ENCODE assay signal across 23 cellular contexts in genomic region chr9:93648181-93648580, GRCh38.
A peak's percentile ranks its signal among the peaks of the same experiment; 100 is the strongest.
DNase-seq lines count a peak whose midpoint lies in the region; ATAC-seq and TF ChIP-seq lines count a peak whose summit lies in the region.
"Had no signal": no experiment of that assay in that cellular context is flagged by ENCODE, and none has a peak within 500 bp of the region (broad histone marks: within the 10 kb centered on the region; RNA-seq: fewer than 3 reads in every experiment).

No MANE protein-coding gene starts in this region.

- POLR2A ChIA-PET in activated CD4-positive, alpha-beta memory T cell treated with anti-CD3 and anti-CD28 coated beads, Interleukin-2, amount 10 ng/mL, durations not matched to agents 7 days and 5 days (lab: Charles Lee): no interaction called here
- POLR2A ChIA-PET in activated CD4-positive, alpha-beta memory T cell treated with anti-CD3 and anti-CD28 coated beads for 36 hours (lab: Charles Lee): no interaction called here

- no peaks in the 10 kb centered on the region for H3K9me3 ChIP-seq in right cardiac atrium (ENCODE audit: control insufficient read depth, low read length)
- no peaks in the 10 kb centered on the region for H3K9me3 ChIP-seq in stomach
- H3K9me3 ChIP-seq: BE2C had no signal

- CTCF ChIA-PET in activated CD4-positive, alpha-beta memory T cell treated with anti-CD3 and anti-CD28 coated beads, Interleukin-2, amount 10 ng/mL, durations not matched to agents 7 days and 5 days (lab: Charles Lee): no interaction called here
- CTCF ChIA-PET in activated CD4-positive, alpha-beta memory T cell treated with anti-CD3 and anti-CD28 coated beads for 36 hours (lab: Charles Lee): no interaction called here

- no peaks in the 10 kb centered on the region for H3K9me3 Mint-ChIP-seq in activated CD4-positive, alpha-beta memory T cell treated with anti-CD3 and anti-CD28 coated beads, Interleukin-2, amount 10 ng/mL, durations not matched to agents 7 days and 5 days
- H3K9me3 Mint-ChIP-seq in activated CD4-positive, alpha-beta memory T cell treated with anti-CD3 and anti-CD28 coated beads for 36 hours: no peaks in the 10 kb centered on the region

- no peaks in the 10 kb centered on the region for H3K27me3 ChIP-seq in right cardiac atrium (ENCODE audit: control insufficient read depth, insufficient read depth)
- no peaks in the 10 kb centered on the region for H3K27me3 ChIP-seq in stomach
- H3K27me3 ChIP-seq: BE2C had no signal

- no peak for TF ChIP-seq CTCF in stomach (IDR thresholded peaks at IDR 0.05)

- H3K36me3 ChIP-seq in stomach: peaks cover 61 to 99% (median 96%) of the 10 kb centered on the region in 4 donors

- 93% methylated on average over 5 of the region's 5 CpGs for WGBS in right cardiac atrium
- 88 to 94% (median 91%) methylated on average over 5 of the region's 5 CpGs for WGBS in stomach, 5 donors

- no peak for TF ChIP-seq EP300 in stomach (IDR thresholded peaks at IDR 0.05)

- no peak overlapping the region for H3K27ac Mint-ChIP-seq in activated CD4-positive, alpha-beta memory T cell treated with anti-CD3 and anti-CD28 coated beads, Interleukin-2, amount 10 ng/mL, durations not matched to agents 7 days and 5 days
- H3K27ac Mint-ChIP-seq in activated CD4-positive, alpha-beta memory T cell treated with anti-CD3 and anti-CD28 coated beads for 36 hours: no peak overlapping the region

- no peaks in the 10 kb centered on the region for H3K27me3 Mint-ChIP-seq in activated CD4-positive, alpha-beta memory T cell treated with anti-CD3 and anti-CD28 coated beads, Interleukin-2, amount 10 ng/mL, durations not matched to agents 7 days and 5 days
- no peaks in the 10 kb centered on the region for H3K27me3 Mint-ChIP-seq in activated CD4-positive, alpha-beta memory T cell treated with anti-CD3 and anti-CD28 coated beads for 36 hours

- ATAC-seq in right cardiac atrium (no peak), left cardiac atrium (no peak), GM21360 (IDR thresholded peaks at IDR 0.05; ENCODE audit: unreplicated experiment) (no peak), GM19351 (IDR thresholded peaks at IDR 0.05; ENCODE audit: unreplicated experiment) (no peak)

- no peak overlapping the region for H3K4me3 Mint-ChIP-seq in activated CD4-positive, alpha-beta memory T cell treated with anti-CD3 and anti-CD28 coated beads, Interleukin-2, amount 10 ng/mL, durations not matched to agents 7 days and 5 days
- H3K4me3 Mint-ChIP-seq in activated CD4-positive, alpha-beta memory T cell treated with anti-CD3 and anti-CD28 coated beads for 36 hours: no peak overlapping the region

- no peaks in the 10 kb centered on the region for H3K4me1 Mint-ChIP-seq in activated CD4-positive, alpha-beta memory T cell treated with anti-CD3 and anti-CD28 coated beads, Interleukin-2, amount 10 ng/mL, durations not matched to agents 7 days and 5 days
- H3K4me1 Mint-ChIP-seq in activated CD4-positive, alpha-beta memory T cell treated with anti-CD3 and anti-CD28 coated beads for 36 hours (ENCODE audit: low read depth): no peaks in the 10 kb centered on the region

- H3K36me3 Mint-ChIP-seq in activated CD4-positive, alpha-beta memory T cell treated with anti-CD3 and anti-CD28 coated beads, Interleukin-2, amount 10 ng/mL, durations not matched to agents 7 days and 5 days (ENCODE audit: low read depth): peaks cover 13% of the 10 kb centered on the region
- H3K36me3 Mint-ChIP-seq in activated CD4-positive, alpha-beta memory T cell treated with anti-CD3 and anti-CD28 coated beads for 36 hours: peaks cover 23% of the 10 kb centered on the region

- intact Hi-C loops in activated CD4-positive, alpha-beta memory T cell treated with anti-CD3 and anti-CD28 coated beads for 36 hours (cut with micrococcal nuclease): no loop called here
- intact Hi-C loops in right cardiac atrium (cut with DNase I) (no loop called here), left cardiac atrium (cut with DNase I) (no loop called here), stomach (cut with DNase I; ENCODE audit: low total_unique reads) (no loop called here)

- H3K27ac ChIP-seq in right cardiac atrium (ENCODE audit: low read length): no peak overlapping the region
- no peak overlapping the region for H3K27ac ChIP-seq in stomach
- H3K27ac ChIP-seq: GM23248 had no signal

- H3K4me3 ChIP-seq in right cardiac atrium (ENCODE audit: low read length) (no peak overlapping the region), stomach (no peak overlapping the region)
- H3K4me3 ChIP-seq: GM23248 had no signal

- H3K4me1 ChIP-seq in right cardiac atrium (ENCODE audit: control insufficient read depth, insufficient read depth, low read length): no peaks in the 10 kb centered on the region
- peaks cover 0 to 5% (median under 1%) of the 10 kb centered on the region in 4 donors for H3K4me1 ChIP-seq in stomach
- H3K4me1 ChIP-seq: BE2C had no signal

- DNase-seq in activated CD4-positive, alpha-beta memory T cell treated with anti-CD3 and anti-CD28 coated beads, Interleukin-2, amount 10 ng/mL, durations not matched to agents 7 days and 5 days: peak; percentile 4
- DNase-seq in activated CD4-positive, alpha-beta memory T cell treated with anti-CD3 and anti-CD28 coated beads for 36 hours: no peak
- DNase-seq in right cardiac atrium (peak in 2 of 3 donors; percentile 28 to 32), left cardiac atrium (no peak), stomach (peak; percentile 7), SW480 (ENCODE audit: low spot score) (no peak)
- DNase-seq: 8988T, ACHN, BE2C, DMS153, DND-41, GM23248, H7, NCI-H1048, NCI-H1417, NCI-H1694, NCI-H2029 treated with DMSO at 0.1 percent for 48 hours, NCI-H2227 treated with DMSO at 0.1 percent for 48 hours, NCI-H526 treated with DMSO at 0.1 percent for 48 hours, Right ventricle myocardium superior, RPMI8226 had no signal

- TF ChIP-seq POLR2A in stomach (IDR thresholded peaks at IDR 0.05): no peak

Comparison
In these comparisons a context has a peak if more than half of its experiments do, and no peak if none do; other contexts are left out.
1. DNase-seq: peak in activated CD4-positive, alpha-beta memory T cell treated with anti-CD3 and anti-CD28 coated beads, Interleukin-2, amount 10 ng/mL, durations not matched to agents 7 days and 5 days (single experiment), right cardiac atrium (2 of 3) and stomach (single experiment); none in activated CD4-positive, alpha-beta memory T cell treated with anti-CD3 and anti-CD28 coated beads for 36 hours (single experiment), left cardiac atrium (single experiment) and SW480 (single experiment).